23 cellular contexts compared by ENCODE assay signal in genomic region chr9:87434341-87434740, GRCh38.
"Had no signal": no experiment of that assay in that cellular context is flagged by ENCODE, and none has a peak within 500 bp of the region (broad histone marks: within the 10 kb centered on the region; RNA-seq: fewer than 3 reads in every experiment).

No MANE protein-coding gene starts in this region.

- H3K36me3 ChIP-seq: left ventricle myocardium inferior, ovary, prostate gland, spleen, suprapubic skin, thoracic aorta, tibial artery, uterus had no signal

- ATAC-seq: mucosa of descending colon; naive thymus-derived CD4-positive, alpha-beta T cell; natural killer cell treated with Interleukin-12 subunit alpha and Interleukin-12 subunit beta and Interleukin-15 and Interleukin-18, amount 100 ng/mL, for 72 hours; right cardiac atrium; sciatic nerve; stimulated activated effector memory CD8-positive, alpha-beta T cell treated with anti-CD3 and anti-CD28 coated beads, Interleukin-12 subunit alpha, Interleukin-12 subunit beta, amount 100 ng/mL, for 72 hours had no signal

- H3K27me3 ChIP-seq: ovary, spleen, suprapubic skin, tibial artery, uterus had no signal

- H3K4me1 ChIP-seq: left ventricle myocardium inferior, prostate gland, spleen, suprapubic skin, tibial artery, uterus had no signal

- H3K9me3 ChIP-seq: left ventricle myocardium inferior, mucosa of descending colon, ovary, prostate gland, spleen, suprapubic skin, thoracic aorta, tibial artery, uterus had no signal

- DNase-seq: hypothalamus; immature natural killer cell; kidney; left ventricle myocardium inferior; midbrain; mucosa of descending colon; naive thymus-derived CD4-positive, alpha-beta T cell; ovary; retina; right cardiac atrium; spleen; stimulated activated CD4-positive, alpha-beta T cell treated with anti-CD3 and anti-CD28 coated beads, Interleukin-4, amount 100 ng/mL, for 24 hours; stimulated activated naive CD4-positive, alpha-beta T cell; tibial artery; uterus had no signal

- H3K27ac ChIP-seq: left ventricle myocardium inferior, ovary, prostate gland, skin epidermis, spleen, suprapubic skin, thoracic aorta, tibial artery, uterus had no signal

- H3K4me3 ChIP-seq: left ventricle myocardium inferior, lung, mucosa of descending colon, ovary, prostate gland, skin epidermis, spleen, suprapubic skin, thoracic aorta, tibial artery, uterus had no signal
